ENCODE assay signal across 13 cellular contexts in the genomic region with DNA sequence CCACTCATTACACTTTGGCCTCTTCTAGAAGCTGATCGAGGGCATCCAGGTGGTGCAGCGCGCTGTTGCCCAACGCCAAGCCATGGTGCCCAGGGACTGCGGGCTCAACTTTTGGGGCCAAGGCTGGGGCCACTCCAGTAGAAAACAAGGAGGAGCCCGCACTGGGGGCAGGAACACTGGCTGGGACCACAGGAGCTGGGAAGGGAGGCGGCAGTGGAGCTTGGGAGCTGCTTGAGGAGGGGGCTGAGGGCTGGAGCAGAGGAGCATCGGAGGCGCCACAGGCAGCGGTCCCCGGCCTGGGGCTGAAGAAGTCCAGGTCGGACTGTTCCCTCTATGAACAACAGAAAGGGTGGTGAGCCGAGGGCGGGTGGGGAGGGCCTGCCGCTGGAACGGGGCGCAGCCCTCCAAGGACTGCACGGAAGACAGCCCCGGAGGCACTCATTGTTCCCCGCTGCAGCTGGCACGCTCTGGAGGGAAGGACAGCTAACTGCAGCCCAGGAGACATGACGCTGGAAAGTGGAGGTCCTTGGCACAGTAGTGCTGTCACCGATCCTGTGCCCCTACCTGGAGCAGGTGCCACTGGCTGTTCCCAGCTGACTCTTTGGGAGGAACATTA. TPM values are rescaled to one million over a fixed set of nuclear protein-coding genes. Genes with fewer than 3 reads are reported as not detected.
DNase-seq lines count a peak whose midpoint lies in the region; ATAC-seq and TF ChIP-seq lines count a peak whose summit lies in the region.
"Had no signal": no experiment of that assay in that cellular context is flagged by ENCODE, and none has a peak within 500 bp of the region (broad histone marks: within the 10 kb centered on the region; RNA-seq: fewer than 3 reads in every experiment).

No MANE protein-coding gene starts in this region.

- POLR2A ChIA-PET in activated CD4-positive, alpha-beta T cell treated with anti-CD3 and anti-CD28 coated beads, Interleukin-2, amount 10 ng/mL, durations not matched to agents 7 days and 5 days (lab: Charles Lee): interaction anchor here (0.6 kb wide), 1 partner anchor 1141 kb away, joined by 5 read pairs; no protein-coding TSS in a partner anchor
- POLR2A ChIA-PET in Panc1 (lab: Charles Lee): interaction anchor here (0.5 to 0.6 kb wide), 3 partner anchors 11 to 315 kb away, joined by 3 to 8 read pairs (median 4); no protein-coding TSS in a partner anchor

- no peaks in the 10 kb centered on the region for H3K9me3 Mint-ChIP-seq in activated CD4-positive, alpha-beta T cell treated with anti-CD3 and anti-CD28 coated beads, Interleukin-2, amount 10 ng/mL, durations not matched to agents 7 days and 5 days
- H3K9me3 Mint-ChIP-seq in stimulated activated naive B cell treated with anti-CD40 and anti-IgM and Interleukin-4, amounts not matched to agents 10 μg/mL and 1 μg/mL and 100 μg/mL, for 72 hours: no peaks in the 10 kb centered on the region

- in situ Hi-C loops in Panc1 (cut with HindIII; ENCODE audit: low pct_unique_long_range_greater_than_20kb, low sequenced_read_pairs): no loop called here

- no peaks in the 10 kb centered on the region for H3K27me3 Mint-ChIP-seq in activated CD4-positive, alpha-beta T cell treated with anti-CD3 and anti-CD28 coated beads, Interleukin-2, amount 10 ng/mL, durations not matched to agents 7 days and 5 days
- no peaks in the 10 kb centered on the region for H3K27me3 Mint-ChIP-seq in stimulated activated naive B cell treated with anti-CD40 and anti-IgM and Interleukin-4, amounts not matched to agents 10 μg/mL and 1 μg/mL and 100 μg/mL, for 72 hours

- peaks cover 61% of the 10 kb centered on the region for H3K36me3 Mint-ChIP-seq in activated CD4-positive, alpha-beta T cell treated with anti-CD3 and anti-CD28 coated beads, Interleukin-2, amount 10 ng/mL, durations not matched to agents 7 days and 5 days (ENCODE audit: low read depth)
- peaks cover 46 to 79% of the 10 kb centered on the region in 2 donors for H3K36me3 Mint-ChIP-seq in stimulated activated naive B cell treated with anti-CD40 and anti-IgM and Interleukin-4, amounts not matched to agents 10 μg/mL and 1 μg/mL and 100 μg/mL, for 72 hours

- ATAC-seq in Panc1: peak; percentile 2; the same call in 1 of the 2 replicates
- no peak for ATAC-seq in stimulated activated naive B cell treated with anti-CD40 and anti-IgM and Interleukin-4, amounts not matched to agents 10 μg/mL and 1 μg/mL and 100 μg/mL, for 72 hours (replicated peaks)
- no peak for ATAC-seq in HG02571 (IDR thresholded peaks at IDR 0.05; ENCODE audit: unreplicated experiment)
- ATAC-seq in GM18502 (IDR thresholded peaks at IDR 0.05; ENCODE audit: poor library complexity, unreplicated experiment): no peak
- ATAC-seq in GM21367 (IDR thresholded peaks at IDR 0.05; ENCODE audit: unreplicated experiment): no peak

- H3K27me3 ChIP-seq in Panc1 (ENCODE audit: control insufficient read depth, insufficient read depth, low read length): no peaks in the 10 kb centered on the region
- no peaks in the 10 kb centered on the region for H3K27me3 ChIP-seq in effector memory CD4-positive, alpha-beta T cell (replicated peaks; ENCODE audit: control insufficient read depth, insufficient read depth, low read length, poor library complexity, severe bottlenecking)
- H3K27me3 ChIP-seq: ascending aorta, colonic mucosa, esophagus squamous epithelium, ovary had no signal

- peaks cover 35% of the 10 kb centered on the region for H3K4me1 Mint-ChIP-seq in activated CD4-positive, alpha-beta T cell treated with anti-CD3 and anti-CD28 coated beads, Interleukin-2, amount 10 ng/mL, durations not matched to agents 7 days and 5 days
- H3K4me1 Mint-ChIP-seq in stimulated activated naive B cell treated with anti-CD40 and anti-IgM and Interleukin-4, amounts not matched to agents 10 μg/mL and 1 μg/mL and 100 μg/mL, for 72 hours: peaks cover 35 to 53% of the 10 kb centered on the region in 2 donors

- peaks cover 20% of the 10 kb centered on the region for H3K36me3 ChIP-seq in Panc1 (ENCODE audit: control insufficient read depth, insufficient read depth, low read length)
- H3K36me3 ChIP-seq in effector memory CD4-positive, alpha-beta T cell (ENCODE audit: control insufficient read depth, insufficient read depth, low read length): peaks cover 81% of the 10 kb centered on the region
- H3K36me3 ChIP-seq: ovary had no signal

- CTCF ChIA-PET in activated CD4-positive, alpha-beta T cell treated with anti-CD3 and anti-CD28 coated beads, Interleukin-2, amount 10 ng/mL, durations not matched to agents 7 days and 5 days (lab: Charles Lee): interaction anchor here (0.6 to 5.3 kb wide), 16 partner anchors 8 to 280 kb away, joined by 3 to 24 read pairs (median 4); a partner anchor contains a TSS
- CTCF ChIA-PET in Panc1 (lab: Charles Lee): interaction anchor here (0.5 to 2.0 kb wide), 9 partner anchors 9 to 286 kb away, joined by 3 to 7 read pairs (median 4); a partner anchor contains a TSS

- intact Hi-C loops in Panc1 (cut with micrococcal nuclease; ENCODE audit: unreplicated experiment): no loop called here

- no peak overlapping the region for H3K27ac ChIP-seq in Panc1 (ENCODE audit: low read length)
- H3K27ac ChIP-seq in effector memory CD4-positive, alpha-beta T cell (ENCODE audit: insufficient read depth, low read length, poor library complexity, severe bottlenecking): peak overlapping the region; percentile 11
- H3K27ac ChIP-seq: colonic mucosa, ovary had no signal

- no peak overlapping the region for H3K4me3 Mint-ChIP-seq in activated CD4-positive, alpha-beta T cell treated with anti-CD3 and anti-CD28 coated beads, Interleukin-2, amount 10 ng/mL, durations not matched to agents 7 days and 5 days
- H3K4me3 Mint-ChIP-seq in stimulated activated naive B cell treated with anti-CD40 and anti-IgM and Interleukin-4, amounts not matched to agents 10 μg/mL and 1 μg/mL and 100 μg/mL, for 72 hours: peak overlapping the region in 1 of 2 donors; percentile 7

- peak overlapping the region; percentile 25 for H3K27ac Mint-ChIP-seq in activated CD4-positive, alpha-beta T cell treated with anti-CD3 and anti-CD28 coated beads, Interleukin-2, amount 10 ng/mL, durations not matched to agents 7 days and 5 days
- peak overlapping the region; percentile 84 for H3K27ac Mint-ChIP-seq in stimulated activated naive B cell treated with anti-CD40 and anti-IgM and Interleukin-4, amounts not matched to agents 10 μg/mL and 1 μg/mL and 100 μg/mL, for 72 hours

- H3K4me3 ChIP-seq in Panc1 (ENCODE audit: low read depth in 2 of 2, low read length in 2 of 2): no peak overlapping the region
- no peak overlapping the region for H3K4me3 ChIP-seq in effector memory CD4-positive, alpha-beta T cell (ENCODE audit: insufficient read depth, low read depth, low read length, poor library complexity, severe bottlenecking)
- H3K4me3 ChIP-seq: ascending aorta, colonic mucosa, esophagus squamous epithelium, ovary had no signal

- DNase-seq in activated CD4-positive, alpha-beta T cell treated with anti-CD3 and anti-CD28 coated beads, Interleukin-2, amount 10 ng/mL, durations not matched to agents 7 days and 5 days: no peak
- no peak for DNase-seq in activated CD4-positive, alpha-beta T cell treated with anti-CD3 and anti-CD28 coated beads for 1 hour
- DNase-seq in Panc1 (ENCODE audit: low read depth, low spot score): no peak
- DNase-seq in effector memory CD4-positive, alpha-beta T cell: no peak
- DNase-seq in stimulated activated naive B cell treated with anti-CD40 and anti-IgM and Interleukin-4, amounts not matched to agents 10 μg/mL and 1 μg/mL and 100 μg/mL, for 72 hours: no peak
- DNase-seq: activated CD4-positive, CD25-positive, alpha-beta regulatory T cell treated with anti-CD3 and anti-CD28 coated beads, Interleukin-2, amount 50 U/mL, for 72 hours; colonic mucosa; esophagus squamous epithelium had no signal

- H3K4me1 ChIP-seq in Panc1 (ENCODE audit: control insufficient read depth, insufficient read depth, low read length): 0 out of 2 replicates have a peak, but pooled peaks cover 3% of the 10 kb centered on the region
- H3K4me1 ChIP-seq in effector memory CD4-positive, alpha-beta T cell (ENCODE audit: control insufficient read depth, insufficient read depth, low read length, poor library complexity, severe bottlenecking): peaks cover 33% of the 10 kb centered on the region
- H3K4me1 ChIP-seq: ascending aorta, colonic mucosa, esophagus squamous epithelium had no signal

- TF ChIP-seq CTCF in Panc1 (IDR thresholded peaks at IDR 0.05): no peak

- H3K9me3 ChIP-seq in Panc1 (ENCODE audit: control insufficient read depth, insufficient read depth, low read depth, low read length): no peaks in the 10 kb centered on the region
- H3K9me3 ChIP-seq in effector memory CD4-positive, alpha-beta T cell (ENCODE audit: control insufficient read depth, low read length): no peaks in the 10 kb centered on the region
- H3K9me3 ChIP-seq: ascending aorta, colonic mucosa, esophagus squamous epithelium, ovary had no signal

- BruUV-seq in Panc1 (replicated peaks; lab: Mats Ljungman, UMichigan): no TSS peak

RNA-seq across cellular contexts. Expression of a gene that starts 21.5 kb away (rescaled TPM):
- total RNA-seq in activated CD4-positive, alpha-beta T cell treated with anti-CD3 and anti-CD28 coated beads, Interleukin-2, amount 10 ng/mL, durations not matched to agents 7 days and 5 days: 10 to 100 TPM; 80.2 to 86.1 TPM
- total RNA-seq in Panc1 (2021; ENCODE audit: unreplicated experiment): 61.6 TPM
- polyA plus RNA-seq in Panc1 (2012; ENCODE audit: insufficient read length): 52.5 TPM

RNA-seq across cellular contexts. Expression of a gene that starts 21.8 kb away (rescaled TPM):
- total RNA-seq in activated CD4-positive, alpha-beta T cell treated with anti-CD3 and anti-CD28 coated beads, Interleukin-2, amount 10 ng/mL, durations not matched to agents 7 days and 5 days: 10 to 100 TPM; 35.4 to 38.2 TPM
- total RNA-seq in Panc1 (2021; ENCODE audit: unreplicated experiment): 85.0 TPM
- 78.8 TPM for polyA plus RNA-seq in Panc1 (2012; ENCODE audit: insufficient read length)

RNA-seq across cellular contexts. Expression of a gene that starts 31.1 kb away (rescaled TPM):
- 10 to 100 TPM; 44.4 to 44.6 TPM for total RNA-seq in activated CD4-positive, alpha-beta T cell treated with anti-CD3 and anti-CD28 coated beads, Interleukin-2, amount 10 ng/mL, durations not matched to agents 7 days and 5 days
- 34.4 TPM for total RNA-seq in Panc1 (2021; ENCODE audit: unreplicated experiment)
- 40.5 TPM for polyA plus RNA-seq in Panc1 (2012; ENCODE audit: insufficient read length)

RNA-seq across cellular contexts. Expression of a gene that starts 34.4 kb away (rescaled TPM):
- 100 to 1,000 TPM; 140 to 172 TPM for total RNA-seq in activated CD4-positive, alpha-beta T cell treated with anti-CD3 and anti-CD28 coated beads, Interleukin-2, amount 10 ng/mL, durations not matched to agents 7 days and 5 days
- 141 TPM for total RNA-seq in Panc1 (2021; ENCODE audit: unreplicated experiment)
- 96.7 TPM for polyA plus RNA-seq in Panc1 (2012; ENCODE audit: insufficient read length)

RNA-seq across cellular contexts. Expression of a gene that starts 49.3 kb away (rescaled TPM):
- total RNA-seq in activated CD4-positive, alpha-beta T cell treated with anti-CD3 and anti-CD28 coated beads, Interleukin-2, amount 10 ng/mL, durations not matched to agents 7 days and 5 days: 10 to 100 TPM; 27.6 to 30.5 TPM
- 29.0 TPM for total RNA-seq in Panc1 (2021; ENCODE audit: unreplicated experiment)
- polyA plus RNA-seq in Panc1 (2012; ENCODE audit: insufficient read length): 18.9 TPM
